ENCODE assay signal across 1 cellular context in genomic region chr1:206705744-206706297, GRCh38.
TF ChIP-seq lines count a peak whose summit lies in the region.

No MANE protein-coding gene starts in this region.

TF ChIP-seq in WTC11, 78 proteins besides CTCF, POLR2A, EP300 and RAD21 (continued from another document):
- TF ChIP-seq, protein P1, sequence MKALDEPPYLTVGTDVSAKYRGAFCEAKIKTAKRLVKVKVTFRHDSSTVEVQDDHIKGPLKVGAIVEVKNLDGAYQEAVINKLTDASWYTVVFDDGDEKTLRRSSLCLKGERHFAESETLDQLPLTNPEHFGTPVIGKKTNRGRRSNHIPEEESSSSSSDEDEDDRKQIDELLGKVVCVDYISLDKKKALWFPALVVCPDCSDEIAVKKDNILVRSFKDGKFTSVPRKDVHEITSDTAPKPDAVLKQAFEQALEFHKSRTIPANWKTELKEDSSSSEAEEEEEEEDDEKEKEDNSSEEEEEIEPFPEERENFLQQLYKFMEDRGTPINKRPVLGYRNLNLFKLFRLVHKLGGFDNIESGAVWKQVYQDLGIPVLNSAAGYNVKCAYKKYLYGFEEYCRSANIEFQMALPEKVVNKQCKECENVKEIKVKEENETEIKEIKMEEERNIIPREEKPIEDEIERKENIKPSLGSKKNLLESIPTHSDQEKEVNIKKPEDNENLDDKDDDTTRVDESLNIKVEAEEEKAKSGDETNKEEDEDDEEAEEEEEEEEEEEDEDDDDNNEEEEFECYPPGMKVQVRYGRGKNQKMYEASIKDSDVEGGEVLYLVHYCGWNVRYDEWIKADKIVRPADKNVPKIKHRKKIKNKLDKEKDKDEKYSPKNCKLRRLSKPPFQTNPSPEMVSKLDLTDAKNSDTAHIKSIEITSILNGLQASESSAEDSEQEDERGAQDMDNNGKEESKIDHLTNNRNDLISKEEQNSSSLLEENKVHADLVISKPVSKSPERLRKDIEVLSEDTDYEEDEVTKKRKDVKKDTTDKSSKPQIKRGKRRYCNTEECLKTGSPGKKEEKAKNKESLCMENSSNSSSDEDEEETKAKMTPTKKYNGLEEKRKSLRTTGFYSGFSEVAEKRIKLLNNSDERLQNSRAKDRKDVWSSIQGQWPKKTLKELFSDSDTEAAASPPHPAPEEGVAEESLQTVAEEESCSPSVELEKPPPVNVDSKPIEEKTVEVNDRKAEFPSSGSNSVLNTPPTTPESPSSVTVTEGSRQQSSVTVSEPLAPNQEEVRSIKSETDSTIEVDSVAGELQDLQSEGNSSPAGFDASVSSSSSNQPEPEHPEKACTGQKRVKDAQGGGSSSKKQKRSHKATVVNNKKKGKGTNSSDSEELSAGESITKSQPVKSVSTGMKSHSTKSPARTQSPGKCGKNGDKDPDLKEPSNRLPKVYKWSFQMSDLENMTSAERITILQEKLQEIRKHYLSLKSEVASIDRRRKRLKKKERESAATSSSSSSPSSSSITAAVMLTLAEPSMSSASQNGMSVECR (CRISPR knock-in tag; IDR thresholded peaks at IDR 0.05; ENCODE audit: borderline replicate concordance), result no peak
- TF ChIP-seq ZBTB21 (CRISPR knock-in tag; IDR thresholded peaks at IDR 0.05; ENCODE audit: borderline replicate concordance), result no peak
- TF ChIP-seq USF2 (CRISPR knock-in tag; IDR thresholded peaks at IDR 0.05), result no peak
- TF ChIP-seq E2F1 (CRISPR knock-in tag; IDR thresholded peaks at IDR 0.05), result no peak
